Comparison of ENCODE assay signal across 16 cellular contexts in the genomic region with DNA sequence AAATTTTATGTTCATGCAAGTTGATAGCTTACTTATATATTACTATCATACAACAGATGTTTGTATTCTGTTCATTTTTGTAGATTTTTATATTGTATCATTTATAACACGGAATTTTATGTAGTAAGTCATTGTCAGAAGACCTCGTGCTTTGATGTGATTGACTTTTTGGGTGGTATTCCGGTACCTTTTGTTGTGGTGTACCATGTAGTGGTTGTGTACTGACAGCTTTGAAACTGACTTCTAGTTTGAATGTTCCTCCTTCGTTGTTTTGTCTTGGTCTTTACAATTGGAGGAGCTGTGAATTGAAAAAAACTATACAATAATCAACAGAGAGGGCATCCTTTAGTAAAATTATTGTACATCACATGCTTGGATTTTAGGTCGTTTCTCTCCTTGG.
A peak's percentile ranks its signal among the peaks of the same experiment; 100 is the strongest.
DNase-seq lines count a peak whose midpoint lies in the region; ATAC-seq and TF ChIP-seq lines count a peak whose summit lies in the region.
"Had no signal": no experiment of that assay in that cellular context is flagged by ENCODE, and none has a peak within 500 bp of the region (broad histone marks: within the 10 kb centered on the region; RNA-seq: fewer than 3 reads in every experiment).

No MANE protein-coding gene starts in this region.

- 82% methylated on average over 5 of the region's 5 CpGs for WGBS in esophagus muscularis mucosa

- ATAC-seq in CD4-positive, alpha-beta T cell (ENCODE audit: poor library complexity), result peak; percentile 87
- peak; percentile 92 for ATAC-seq in CD8-positive, alpha-beta T cell
- ATAC-seq in naive thymus-derived CD4-positive, alpha-beta T cell, result peak; percentile 93

- CTCF ChIA-PET in CD4-positive, alpha-beta T cell (lab: Charles Lee), result no interaction called here
- CTCF ChIA-PET in CD8-positive, alpha-beta T cell (lab: Charles Lee), result no interaction called here
- CTCF ChIA-PET in naive thymus-derived CD4-positive, alpha-beta T cell (lab: Charles Lee), result no interaction called here

- no peak for TF ChIP-seq POLR2A in esophagus muscularis mucosa (IDR thresholded peaks at IDR 0.05; ENCODE audit: low read depth)

- POLR2A ChIA-PET in CD4-positive, alpha-beta T cell (lab: Charles Lee), result interaction anchor here (2.1 kb wide), 1 partner anchor 62 kb away, joined by 12 read pairs; a partner anchor contains a TSS
- POLR2A ChIA-PET in CD8-positive, alpha-beta T cell (lab: Charles Lee), result interaction anchor here (0.5 to 1.0 kb wide), 3 partner anchors 12 to 1241 kb away, joined by 3 to 4 read pairs (median 4); no protein-coding TSS in a partner anchor
- POLR2A ChIA-PET in naive thymus-derived CD4-positive, alpha-beta T cell (lab: Charles Lee), result no interaction called here

- H3K27ac ChIP-seq in CD4-positive, alpha-beta T cell (ENCODE audit: low read depth, low read length), result no peak overlapping the region
- no peak overlapping the region for H3K27ac ChIP-seq in CD8-positive, alpha-beta T cell (ENCODE audit: low read depth, low read length)
- no peak overlapping the region for H3K27ac ChIP-seq in naive thymus-derived CD4-positive, alpha-beta T cell (ENCODE audit: low read depth, low read length)
- no peak overlapping the region for H3K27ac ChIP-seq in esophagus muscularis mucosa (replicated peaks in 1 of 4)
- H3K27ac ChIP-seq: prostate gland, SJSA1, skin epidermis had no signal

- H3K4me3 Mint-ChIP-seq in CD4-positive, alpha-beta T cell, result peak overlapping the region; percentile 51
- peak overlapping the region; percentile 16 for H3K4me3 Mint-ChIP-seq in CD8-positive, alpha-beta T cell
- H3K4me3 Mint-ChIP-seq in activated naive CD8-positive, alpha-beta T cell, result peak overlapping the region; percentile 60
- peak overlapping the region; percentile 31 to 79 (median 56) for H3K4me3 Mint-ChIP-seq in naive thymus-derived CD4-positive, alpha-beta T cell
- H3K4me3 Mint-ChIP-seq: naive B cell had no signal

- DNase-seq in CD4-positive, alpha-beta T cell, result peak in 1 of 10 experiments; percentile 28
- DNase-seq in CD8-positive, alpha-beta T cell, result peak in 2 of 7 experiments; percentile 18 to 50
- peak in 7 of 9 donors; percentile 65 to 81 (median 76) for DNase-seq in naive thymus-derived CD4-positive, alpha-beta T cell
- DNase-seq in retina (no peak), esophagus muscularis mucosa (ENCODE audit: extremely low spot score) (no peak), amniotic stem cell (lab: John Stamatoyannopoulos, UW) (no peak)
- DNase-seq: activated effector memory CD4-positive, alpha-beta T cell treated with anti-CD3 and anti-CD28 coated beads, Interleukin-2, amount 50 U/mL, for 16 hours; AML-193; left cardiac atrium; mesenchymal stem cell; naive B cell; NCI-H1105 had no signal

- no peaks in the 10 kb centered on the region for H3K9me3 Mint-ChIP-seq in CD4-positive, alpha-beta T cell
- H3K9me3 Mint-ChIP-seq in CD8-positive, alpha-beta T cell, result no peaks in the 10 kb centered on the region
- no peaks in the 10 kb centered on the region for H3K9me3 Mint-ChIP-seq in activated naive CD8-positive, alpha-beta T cell (ENCODE audit: low read depth)
- H3K9me3 Mint-ChIP-seq in naive thymus-derived CD4-positive, alpha-beta T cell, result no peaks in the 10 kb centered on the region
- H3K9me3 Mint-ChIP-seq: naive B cell had no signal

- TF ChIP-seq CTCF in CD4-positive, alpha-beta T cell (IDR thresholded peaks at IDR 0.05), result no peak
- no peak for TF ChIP-seq CTCF in CD8-positive, alpha-beta T cell (IDR thresholded peaks at IDR 0.05)
- TF ChIP-seq CTCF in esophagus muscularis mucosa (IDR thresholded peaks at IDR 0.05), result no peak

- no peak overlapping the region for H3K4me3 ChIP-seq in CD8-positive, alpha-beta T cell (ENCODE audit: low read depth, low read length)
- no peak overlapping the region for H3K4me3 ChIP-seq in naive thymus-derived CD4-positive, alpha-beta T cell (ENCODE audit: low read length)
- no peak overlapping the region for H3K4me3 ChIP-seq in esophagus muscularis mucosa
- H3K4me3 ChIP-seq: prostate gland, SJSA1, skin epidermis had no signal

- no peaks in the 10 kb centered on the region for H3K9me3 ChIP-seq in CD4-positive, alpha-beta T cell (ENCODE audit: control insufficient read depth, low read length)
- H3K9me3 ChIP-seq in CD8-positive, alpha-beta T cell (ENCODE audit: low read length), result no peaks in the 10 kb centered on the region
- no peaks in the 10 kb centered on the region for H3K9me3 ChIP-seq in naive thymus-derived CD4-positive, alpha-beta T cell (ENCODE audit: control insufficient read depth in 2 of 3, low read length in 3 of 3)
- no peaks in the 10 kb centered on the region for H3K9me3 ChIP-seq in esophagus muscularis mucosa
- H3K9me3 ChIP-seq: prostate gland, SJSA1 had no signal

- H3K4me1 Mint-ChIP-seq in CD4-positive, alpha-beta T cell (ENCODE audit: low read depth), result peaks cover 69% of the 10 kb centered on the region
- peaks cover 65% of the 10 kb centered on the region for H3K4me1 Mint-ChIP-seq in CD8-positive, alpha-beta T cell (ENCODE audit: low read depth)
- peaks cover 63% of the 10 kb centered on the region for H3K4me1 Mint-ChIP-seq in activated naive CD8-positive, alpha-beta T cell (ENCODE audit: low read depth)
- H3K4me1 Mint-ChIP-seq in naive thymus-derived CD4-positive, alpha-beta T cell, result peaks cover 43 to 80% (median 74%) of the 10 kb centered on the region in 7 donors

- H3K4me1 ChIP-seq in CD8-positive, alpha-beta T cell (ENCODE audit: insufficient read depth, low read length), result peaks cover 23% of the 10 kb centered on the region
- peaks cover 6 to 16% of the 10 kb centered on the region in 2 donors for H3K4me1 ChIP-seq in naive thymus-derived CD4-positive, alpha-beta T cell (ENCODE audit: control insufficient read depth in 2 of 2, insufficient read depth in 2 of 2, low read length in 2 of 2)
- H3K4me1 ChIP-seq in esophagus muscularis mucosa, result peaks cover 29 to 49% (median 45%) of the 10 kb centered on the region in 4 donors
- H3K4me1 ChIP-seq: prostate gland had no signal

- H3K27ac Mint-ChIP-seq in CD4-positive, alpha-beta T cell, result peak overlapping the region; percentile 53
- peak overlapping the region; percentile 1 for H3K27ac Mint-ChIP-seq in CD8-positive, alpha-beta T cell
- no peak overlapping the region for H3K27ac Mint-ChIP-seq in activated naive CD8-positive, alpha-beta T cell
- peak overlapping the region in 7 of 9 donors; percentile 20 to 74 (median 37) for H3K27ac Mint-ChIP-seq in naive thymus-derived CD4-positive, alpha-beta T cell

- intact Hi-C loops in CD4-positive, alpha-beta T cell (cut with DNase I, micrococcal nuclease), result loop anchor here (5.0 to 10.0 kb wide), 3 partner anchors 47 to 160 kb away; a partner anchor contains a TSS
- intact Hi-C loops in CD8-positive, alpha-beta T cell (cut with DNase I, micrococcal nuclease), result loop anchor here (2.0 to 5.0 kb wide), 4 partner anchors 18 to 162 kb away; a partner anchor contains a TSS
- intact Hi-C loops in naive thymus-derived CD4-positive, alpha-beta T cell (cut with micrococcal nuclease), result loop anchor here in 1 of 2 donors (2.0 kb wide), 2 partner anchors 14 to 62 kb away; a partner anchor contains a TSS
- intact Hi-C loops in esophagus muscularis mucosa (cut with DNase I), result no loop called here

- no peak for TF ChIP-seq EP300 in esophagus muscularis mucosa (IDR thresholded peaks at IDR 0.05)

- H3K27me3 Mint-ChIP-seq in CD4-positive, alpha-beta T cell, result no peaks in the 10 kb centered on the region
- no peaks in the 10 kb centered on the region for H3K27me3 Mint-ChIP-seq in CD8-positive, alpha-beta T cell (ENCODE audit: low read depth)
- no peaks in the 10 kb centered on the region for H3K27me3 Mint-ChIP-seq in activated naive CD8-positive, alpha-beta T cell
- H3K27me3 Mint-ChIP-seq in naive thymus-derived CD4-positive, alpha-beta T cell, result no peaks in the 10 kb centered on the region
- H3K27me3 Mint-ChIP-seq: naive B cell had no signal

- no peaks in the 10 kb centered on the region for H3K27me3 ChIP-seq in CD4-positive, alpha-beta T cell (ENCODE audit: control insufficient read depth, insufficient read depth, low read length)
- no peaks in the 10 kb centered on the region for H3K27me3 ChIP-seq in CD8-positive, alpha-beta T cell (ENCODE audit: insufficient read depth, low read length)
- no peaks in the 10 kb centered on the region for H3K27me3 ChIP-seq in naive thymus-derived CD4-positive, alpha-beta T cell (ENCODE audit: control insufficient read depth in 2 of 2, insufficient read depth in 2 of 2, low read length in 2 of 2)
- no peaks in the 10 kb centered on the region for H3K27me3 ChIP-seq in esophagus muscularis mucosa
- H3K27me3 ChIP-seq: SJSA1 had no signal

- peaks cover 22% of the 10 kb centered on the region for H3K36me3 ChIP-seq in CD8-positive, alpha-beta T cell (ENCODE audit: insufficient read depth, low read length)
- H3K36me3 ChIP-seq in naive thymus-derived CD4-positive, alpha-beta T cell (ENCODE audit: control insufficient read depth in 2 of 3, insufficient read depth in 3 of 3, low read length in 3 of 3), result peaks cover 3 to 45% (median 19%) of the 10 kb centered on the region in 3 experiments
- peaks cover 28 to 52% (median 31%) of the 10 kb centered on the region in 4 donors for H3K36me3 ChIP-seq in esophagus muscularis mucosa

- peaks cover 86% of the 10 kb centered on the region for H3K36me3 Mint-ChIP-seq in CD4-positive, alpha-beta T cell (ENCODE audit: low read depth)
- H3K36me3 Mint-ChIP-seq in CD8-positive, alpha-beta T cell, result peaks cover 70% of the 10 kb centered on the region
- H3K36me3 Mint-ChIP-seq in activated naive CD8-positive, alpha-beta T cell, result peaks cover 32% of the 10 kb centered on the region
- peaks cover 9 to 56% (median 48%) of the 10 kb centered on the region in 5 donors for H3K36me3 Mint-ChIP-seq in naive thymus-derived CD4-positive, alpha-beta T cell

Comparison
In these comparisons a context has a peak if more than half of its experiments do, and no peak if none do; other contexts are left out.
1. DNase-seq: peak in naive thymus-derived CD4-positive, alpha-beta T cell (7 of 9); none in retina (single experiment), esophagus muscularis mucosa (single experiment) and amniotic stem cell (single experiment).
2. Peak in every context shown above with its lines, with median percentiles within 50 percentile points of each other: ATAC-seq and H3K4me3 Mint-ChIP-seq.